In genomic region chr5:119302916-119303897, GRCh38 we compare ENCODE assay signal across 8 cellular contexts. TPM values are rescaled to one million over a fixed set of nuclear protein-coding genes. Genes with fewer than 3 reads are reported as not detected.
DNase-seq lines count a peak whose midpoint lies in the region; ATAC-seq and TF ChIP-seq lines count a peak whose summit lies in the region.

No MANE protein-coding gene starts in this region.

- H3K18ac ChIP-seq in mesenchymal stem cell (ENCODE audit: low read depth in 1 of 2, low read length in 2 of 2), result peak overlapping the region; percentile 64 to 69

- H2AFZ ChIP-seq in mesenchymal stem cell (ENCODE audit: low read depth, low read length), result no peak overlapping the region

- no peak overlapping the region for H4K8ac ChIP-seq in mesenchymal stem cell (ENCODE audit: low read length)

- in situ Hi-C loops in Caki2 (cut with HindIII; ENCODE audit: low pct_unique_long_range_greater_than_20kb, low sequenced_read_pairs) (no loop called here), astrocyte of the spinal cord (cut with HindIII; ENCODE audit: low sequenced_read_pairs) (no loop called here)

- H3K4me3 ChIP-seq in HL-60 (replicated peaks; ENCODE audit: insufficient read depth, low read length) (no peak overlapping the region), astrocyte of the spinal cord (ENCODE audit: low read depth, low read length) (no peak overlapping the region), mesenchymal stem cell (ENCODE audit: insufficient read depth in 1 of 2, low read depth in 1 of 2, low read length in 2 of 2) (peak overlapping the region in 1 of 2 experiments; percentile 21), H7 (ENCODE audit: insufficient read depth, low read depth, low read length) (no peak overlapping the region), A673 (ENCODE audit: low read depth, low read length, poor library complexity, severe bottlenecking) (no peak overlapping the region)

- H2AK5ac ChIP-seq in mesenchymal stem cell (ENCODE audit: low read length, severe bottlenecking), result peak overlapping the region; percentile 54

- H3K27ac Mint-ChIP-seq in endothelial cell (ENCODE audit: unreplicated experiment), result no peak overlapping the region

- H3K36me3 ChIP-seq in mesenchymal stem cell (ENCODE audit: control insufficient read depth in 1 of 2, insufficient read depth in 2 of 2, low read depth in 1 of 2, low read length in 2 of 2) (peaks cover 0 to 2% of the 10 kb centered on the region in 2 experiments), H7 (replicated peaks; ENCODE audit: control insufficient read depth, insufficient read depth, low read length) (no peaks in the 10 kb centered on the region), A673 (ENCODE audit: insufficient read depth, low read length, poor library complexity, severe bottlenecking) (no peaks in the 10 kb centered on the region)

- no peak overlapping the region for H2BK15ac ChIP-seq in mesenchymal stem cell (ENCODE audit: low read depth, poor library complexity, severe bottlenecking)

- no peak overlapping the region for H4K91ac ChIP-seq in mesenchymal stem cell (ENCODE audit: low read length)

- H3K4me1 Mint-ChIP-seq in endothelial cell (ENCODE audit: unreplicated experiment), result peaks cover 10% of the 10 kb centered on the region

- CTCF ChIA-PET in A673 (lab: Charles Lee), result no interaction called here

- TF ChIP-seq CTCF in HL-60 (IDR thresholded peaks at IDR 0.05; ENCODE audit: insufficient read depth, low read length) (no peak), astrocyte of the spinal cord (IDR thresholded peaks at IDR 0.05; ENCODE audit: low read depth, low read length) (peak; percentile 14), A673 (conservative IDR thresholded peaks at IDR 0.05; ENCODE audit: low read depth, low read length) (no peak), endothelial cell (IDR thresholded peaks at IDR 0.05; ENCODE audit: unreplicated experiment) (no peak)

- no peak overlapping the region for H3K4ac ChIP-seq in mesenchymal stem cell (ENCODE audit: low read depth in 1 of 2, low read length in 2 of 2)

- no peak for ATAC-seq in GM19035 (IDR thresholded peaks at IDR 0.05; ENCODE audit: unreplicated experiment)

- H3K23ac ChIP-seq in mesenchymal stem cell (ENCODE audit: low read length in 2 of 2), result no peak overlapping the region

- peak overlapping the region; percentile 55 for H3K27ac ChIP-seq in HL-60 (replicated peaks)
- H3K27ac ChIP-seq in mesenchymal stem cell (ENCODE audit: low read length, poor library complexity, severe bottlenecking), result peak overlapping the region; percentile 98
- H3K27ac ChIP-seq in A673 (ENCODE audit: low read depth, low read length, poor library complexity, severe bottlenecking), result no peak overlapping the region

- peak overlapping the region; percentile 97 for H2BK5ac ChIP-seq in mesenchymal stem cell (ENCODE audit: low read depth, low read length, poor library complexity, severe bottlenecking)

- H3K27me3 Mint-ChIP-seq in endothelial cell (ENCODE audit: unreplicated experiment), result peaks cover 3% of the 10 kb centered on the region

- WGBS in mesenchymal stem cell, result 30% methylated on average over 3 of the region's 5 CpGs

- no peaks in the 10 kb centered on the region for H3K9me3 Mint-ChIP-seq in endothelial cell (ENCODE audit: unreplicated experiment)

- peaks cover 10% of the 10 kb centered on the region for H3K36me3 Mint-ChIP-seq in endothelial cell (ENCODE audit: low read depth, unreplicated experiment)

- H3K9ac ChIP-seq in mesenchymal stem cell (ENCODE audit: low read length), result peak overlapping the region; percentile 62

- H3K4me3 Mint-ChIP-seq in endothelial cell (ENCODE audit: unreplicated experiment), result no peak overlapping the region

- intact Hi-C loops in A673 (cut with micrococcal nuclease; ENCODE audit: unreplicated experiment), result no loop called here

- H3K9me3 ChIP-seq in mesenchymal stem cell (ENCODE audit: control insufficient read depth, low read length) (no peaks in the 10 kb centered on the region), A673 (ENCODE audit: low read depth, low read length, poor library complexity, severe bottlenecking) (no peaks in the 10 kb centered on the region)

- H3K4me1 ChIP-seq in mesenchymal stem cell (ENCODE audit: control insufficient read depth, insufficient read depth, low read depth, low read length), result peaks cover 6% of the 10 kb centered on the region
- no peaks in the 10 kb centered on the region for H3K4me1 ChIP-seq in A673 (ENCODE audit: insufficient read depth, low read length, poor library complexity, severe bottlenecking)

- peak overlapping the region; percentile 48 for H3K4me2 ChIP-seq in mesenchymal stem cell (ENCODE audit: low read length, poor library complexity, severe bottlenecking)

- peaks cover 10% of the 10 kb centered on the region for H3K79me1 ChIP-seq in mesenchymal stem cell (replicated peaks; ENCODE audit: low read length, poor library complexity, severe bottlenecking)

- BruUV-seq in A673 (replicated peaks; lab: Mats Ljungman, UMichigan), result no TSS peak

- no peak overlapping the region for H2BK120ac ChIP-seq in mesenchymal stem cell (ENCODE audit: low read depth, low read length)

- DNase-seq in Caki2 (ENCODE audit: low read depth), result peak; percentile 98
- DNase-seq in HL-60 (ENCODE audit: low read depth in 1 of 2, low spot score in 1 of 2), result no peak
- DNase-seq in astrocyte of the spinal cord (ENCODE audit: low read depth, low spot score), result peak; percentile 98
- peak; percentile 98 for DNase-seq in mesenchymal stem cell
- DNase-seq in H7, result no peak
- no peak for DNase-seq in A673 (ENCODE audit: low spot score)
- no peak for DNase-seq in endothelial cell (ENCODE audit: low spot score)

- POLR2A ChIA-PET in A673 (lab: Charles Lee; ENCODE audit: low non-redundant PET), result no interaction called here

- H2BK12ac ChIP-seq in mesenchymal stem cell (ENCODE audit: low read length in 2 of 2), result peak overlapping the region in 1 of 2 experiments; percentile 27

- H3K27me3 ChIP-seq in HL-60 (ENCODE audit: insufficient read depth, poor library complexity, severe bottlenecking) (no peaks in the 10 kb centered on the region), mesenchymal stem cell (ENCODE audit: control insufficient read depth in 1 of 2, insufficient read depth in 1 of 2, low read length in 2 of 2) (no peaks in the 10 kb centered on the region), H7 (ENCODE audit: control insufficient read depth, insufficient read depth, low read length) (no peaks in the 10 kb centered on the region), A673 (replicated peaks; ENCODE audit: insufficient read depth, low read depth, low read length, poor library complexity) (no peaks in the 10 kb centered on the region)

- H3K14ac ChIP-seq in mesenchymal stem cell (ENCODE audit: low read length in 2 of 2), result no peak overlapping the region

RNA-seq across cellular contexts. Expression of gene TNFAIP8, which starts 52.6 kb away (rescaled TPM):
- 26.9 and 30.7 TPM in 2 replicates for total RNA-seq in Caki2 (2014; rRNA removed; shearing (Covaris generic); ENCODE audit: low replicate concordance)
- polyA plus RNA-seq in mesenchymal stem cell (2013, experiment 1 of 2), result 14.4 TPM
- polyA plus RNA-seq in mesenchymal stem cell (2013, experiment 2 of 2), result 15.0 TPM
- 38.6 and 45.8 TPM in 2 replicates for total RNA-seq in H7 (2014; rRNA removed; shearing (Covaris generic))
- 6.3 and 6.8 TPM in 2 replicates for total RNA-seq in A673 (2021)
- total RNA-seq in endothelial cell (ENCODE audit: unreplicated experiment), result 7.9 TPM

Comparison
In these comparisons a context has a peak if more than half of its experiments do, and no peak if none do; other contexts are left out.
1. DNase-seq: peak in Caki2 (single experiment), astrocyte of the spinal cord (single experiment) and mesenchymal stem cell (single experiment); none in HL-60 (0 of 2), H7 (single experiment), A673 (single experiment) and endothelial cell (single experiment).